ENCODE assay signal across 22 cellular contexts in the genomic region with DNA sequence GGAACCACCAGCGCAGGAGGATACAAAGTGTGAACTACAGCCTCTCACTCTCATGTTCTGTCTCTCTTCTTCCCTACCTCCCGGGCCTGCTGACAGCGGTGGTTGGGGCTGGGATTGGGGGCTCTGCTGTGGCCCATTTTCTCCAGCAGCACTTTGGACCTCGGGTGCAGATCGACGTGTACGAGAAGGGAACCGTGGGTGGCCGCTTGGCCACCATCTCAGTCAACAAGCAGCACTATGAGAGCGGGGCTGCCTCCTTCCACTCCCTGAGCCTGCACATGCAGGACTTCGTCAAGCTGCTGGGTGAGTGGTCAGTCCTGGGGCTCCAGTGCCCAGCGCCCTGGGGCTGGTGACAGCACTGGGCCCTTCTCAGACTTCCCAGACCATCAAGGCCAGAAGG. TPM values are rescaled to one million over a fixed set of nuclear protein-coding genes. Genes with fewer than 3 reads are reported as not detected.
A peak's percentile ranks its signal among the peaks of the same experiment; 100 is the strongest.
DNase-seq lines count a peak whose midpoint lies in the region; ATAC-seq and TF ChIP-seq lines count a peak whose summit lies in the region.
"Had no signal": no experiment of that assay in that cellular context is flagged by ENCODE, and none has a peak within 500 bp of the region (broad histone marks: within the 10 kb centered on the region; RNA-seq: fewer than 3 reads in every experiment).

No MANE protein-coding gene starts in this region.

- DNase-seq in activated CD4-positive, alpha-beta T cell treated with anti-CD3 and anti-CD28 coated beads for 36 hours: no peak
- no peak for DNase-seq in activated CD4-positive, alpha-beta T cell treated with anti-CD3 and anti-CD28 coated beads, Interleukin-2, amount 50 U/mL, for 48 hours
- no peak for DNase-seq in T-helper 17 cell
- peak; percentile 24 for DNase-seq in endodermal cell
- DNase-seq in osteocyte (ENCODE audit: extremely low spot score, unreplicated experiment): peak; percentile 68
- DNase-seq in activated gamma-delta T cell treated with Interleukin-2 at 50 U/mL for 16 hours: no peak
- no peak for DNase-seq in COLO668 (lab: John Stamatoyannopoulos, UW; ENCODE audit: unreplicated experiment)
- DNase-seq: BE2C, H9, HFFc6, KG1, MG63, NCI-H2029, NCI-H446 treated with DMSO at 0.1 percent for 48 hours, NCI-H526 treated with DMSO at 0.1 percent for 48 hours, Right ventricle myocardium superior, RPMI8226 had no signal

- H3K4me3 Mint-ChIP-seq in activated CD4-positive, alpha-beta T cell treated with anti-CD3 and anti-CD28 coated beads for 36 hours: no peak overlapping the region
- H3K4me3 Mint-ChIP-seq in T-helper 17 cell (no peak overlapping the region), endodermal cell (no peak overlapping the region), osteocyte (ENCODE audit: unreplicated experiment) (no peak overlapping the region)
- H3K4me3 Mint-ChIP-seq: CD14-positive monocyte, GM23338, H9, HFFc6 had no signal

- no peaks in the 10 kb centered on the region for H3K27me3 Mint-ChIP-seq in activated CD4-positive, alpha-beta T cell treated with anti-CD3 and anti-CD28 coated beads for 36 hours
- H3K27me3 Mint-ChIP-seq in T-helper 17 cell (no peaks in the 10 kb centered on the region), endodermal cell (ENCODE audit: insufficient read depth) (peaks cover 18% of the 10 kb centered on the region), osteocyte (ENCODE audit: unreplicated experiment) (no peaks in the 10 kb centered on the region)

- no peak overlapping the region for H3K27ac ChIP-seq in endodermal cell (ENCODE audit: low read depth, low read length)
- H3K27ac ChIP-seq: 22Rv1 had no signal

- 93% methylated on average over 11 to 12 of the region's 12 CpGs for WGBS in endodermal cell (ENCODE audit: insufficient coverage in 1 of 2, insufficient read length in 1 of 2), 2 experiments

- no peaks in the 10 kb centered on the region for H3K4me1 ChIP-seq in endodermal cell (ENCODE audit: control insufficient read depth, insufficient read depth, low read length)
- H3K4me1 ChIP-seq: BE2C had no signal

- CTCF ChIA-PET in activated CD4-positive, alpha-beta T cell treated with anti-CD3 and anti-CD28 coated beads for 36 hours (lab: Charles Lee): interaction anchor here (1.6 to 2.6 kb wide), 3 partner anchors 9 to 48 kb away, joined by 3 to 16 read pairs (median 4); no protein-coding TSS in a partner anchor

- no peak overlapping the region for H3K9ac ChIP-seq in endodermal cell (ENCODE audit: extremely low read depth, low read length, poor library complexity, severe bottlenecking)

- H3K4me3 ChIP-seq in endodermal cell (ENCODE audit: low read length): no peak overlapping the region
- H3K4me3 ChIP-seq: GM23338, MG63 had no signal

- no peaks in the 10 kb centered on the region for H3K36me3 ChIP-seq in endodermal cell (ENCODE audit: control insufficient read depth, insufficient read depth, low read length)
- H3K36me3 ChIP-seq: BE2C, MG63 had no signal

- peaks cover 28% of the 10 kb centered on the region for H3K27me3 ChIP-seq in endodermal cell (ENCODE audit: control insufficient read depth, insufficient read depth, low read length, poor library complexity, severe bottlenecking)
- H3K27me3 ChIP-seq: BE2C, MG63 had no signal

- no peak for TF ChIP-seq CTCF in endodermal cell (conservative IDR thresholded peaks at IDR 0.05)
- no peak for TF ChIP-seq CTCF in osteocyte (IDR thresholded peaks at IDR 0.05)

- peak overlapping the region; percentile 0 for H3K27ac Mint-ChIP-seq in activated CD4-positive, alpha-beta T cell treated with anti-CD3 and anti-CD28 coated beads for 36 hours
- peak overlapping the region; percentile 37 for H3K27ac Mint-ChIP-seq in T-helper 17 cell
- H3K27ac Mint-ChIP-seq in endodermal cell: no peak overlapping the region
- no peak overlapping the region for H3K27ac Mint-ChIP-seq in osteocyte (ENCODE audit: unreplicated experiment)
- H3K27ac Mint-ChIP-seq: GM23338, HFFc6 had no signal

- H3K36me3 Mint-ChIP-seq in activated CD4-positive, alpha-beta T cell treated with anti-CD3 and anti-CD28 coated beads for 36 hours (ENCODE audit: low read depth): peaks cover 7% of the 10 kb centered on the region
- H3K36me3 Mint-ChIP-seq in T-helper 17 cell (ENCODE audit: low read depth): peaks cover 5% of the 10 kb centered on the region
- H3K36me3 Mint-ChIP-seq in endodermal cell (ENCODE audit: low read depth): no peaks in the 10 kb centered on the region
- H3K36me3 Mint-ChIP-seq in osteocyte (ENCODE audit: unreplicated experiment): no peaks in the 10 kb centered on the region

- H3K9me3 ChIP-seq in T-helper 17 cell (ENCODE audit: control insufficient read depth, low read length, poor library complexity, severe bottlenecking) (no peaks in the 10 kb centered on the region), endodermal cell (ENCODE audit: control insufficient read depth, low read length) (no peaks in the 10 kb centered on the region)
- H3K9me3 ChIP-seq: BE2C, MG63 had no signal

- ATAC-seq in activated CD4-positive, alpha-beta T cell treated with anti-CD3 and anti-CD28 coated beads for 36 hours: no peak
- ATAC-seq in T-helper 17 cell (no peak), GM19467 (IDR thresholded peaks at IDR 0.05; ENCODE audit: unreplicated experiment) (no peak)
- ATAC-seq: GM23338 had no signal

- peaks cover 34% of the 10 kb centered on the region for H3K4me1 Mint-ChIP-seq in activated CD4-positive, alpha-beta T cell treated with anti-CD3 and anti-CD28 coated beads for 36 hours
- H3K4me1 Mint-ChIP-seq in T-helper 17 cell (peaks cover 48% of the 10 kb centered on the region), endodermal cell (peaks cover 4% of the 10 kb centered on the region), osteocyte (ENCODE audit: unreplicated experiment) (peaks cover 7% of the 10 kb centered on the region)

- H3K9me3 Mint-ChIP-seq in activated CD4-positive, alpha-beta T cell treated with anti-CD3 and anti-CD28 coated beads for 36 hours (ENCODE audit: low read depth): no peaks in the 10 kb centered on the region
- H3K9me3 Mint-ChIP-seq in endodermal cell (no peaks in the 10 kb centered on the region), osteocyte (ENCODE audit: unreplicated experiment) (no peaks in the 10 kb centered on the region)
- H3K9me3 Mint-ChIP-seq: CD14-positive monocyte, GM23338, H9, HFFc6 had no signal

- POLR2A ChIA-PET in activated CD4-positive, alpha-beta T cell treated with anti-CD3 and anti-CD28 coated beads for 36 hours (lab: Charles Lee): no interaction called here

- intact Hi-C loops in activated CD4-positive, alpha-beta T cell treated with anti-CD3 and anti-CD28 coated beads for 36 hours (cut with DNase I, micrococcal nuclease): no loop called here

RNA-seq across cellular contexts. Expression of a gene that starts 4.7 kb away (rescaled TPM):
- 10 to 100 TPM; 17.5 to 18.8 TPM for total RNA-seq in activated CD4-positive, alpha-beta T cell treated with anti-CD3 and anti-CD28 coated beads for 36 hours
- total RNA-seq in T-helper 17 cell (10 to 100 TPM; 33.1 to 35.0 TPM), endodermal cell (10 to 100 TPM; 11.1 to 11.7 TPM), osteocyte (7.7 TPM in 2 replicates)
- 16.1 TPM for polyA plus RNA-seq in endodermal cell (2013, experiment 1 of 2)
- 13.6 TPM for polyA plus RNA-seq in endodermal cell (2013, experiment 2 of 2)

RNA-seq across cellular contexts. Expression of a gene that starts 16.6 kb away (rescaled TPM):
- total RNA-seq in activated CD4-positive, alpha-beta T cell treated with anti-CD3 and anti-CD28 coated beads for 36 hours: not detected
- not detected for total RNA-seq in T-helper 17 cell
- not detected for total RNA-seq in endodermal cell
- polyA plus RNA-seq in endodermal cell (2013, experiment 1 of 2): not detected
- polyA plus RNA-seq in endodermal cell (2013, experiment 2 of 2): not detected
- not detected in 2 replicates for total RNA-seq in osteocyte
- total RNA-seq: GM23338, H9, Right ventricle myocardium superior, SK-MEL-5 had no signal
- polyA plus RNA-seq: CD14-positive monocyte, GM23338 had no signal

RNA-seq across cellular contexts. Expression of a gene that starts 17.2 kb away (rescaled TPM):
- 10 to 100 TPM; 27.1 to 37.2 TPM for total RNA-seq in activated CD4-positive, alpha-beta T cell treated with anti-CD3 and anti-CD28 coated beads for 36 hours
- total RNA-seq in T-helper 17 cell: 10 to 100 TPM; 21.2 to 33.0 TPM
- 10 to 100 TPM; 26.2 to 31.6 TPM for total RNA-seq in endodermal cell
- 12.4 TPM for polyA plus RNA-seq in endodermal cell (2013, experiment 1 of 2)
- 11.6 TPM for polyA plus RNA-seq in endodermal cell (2013, experiment 2 of 2)
- 25.2 and 25.6 TPM in 2 replicates for total RNA-seq in osteocyte

Comparison
In these comparisons a context has a peak if more than half of its experiments do, and no peak if none do; other contexts are left out.
1. DNase-seq: peak in endodermal cell (single experiment) and osteocyte (single experiment); none in activated CD4-positive, alpha-beta T cell treated with anti-CD3 and anti-CD28 coated beads for 36 hours (single experiment), activated CD4-positive, alpha-beta T cell treated with anti-CD3 and anti-CD28 coated beads, Interleukin-2, amount 50 U/mL, for 48 hours (0 of 2), T-helper 17 cell (0 of 3), activated gamma-delta T cell treated with Interleukin-2 at 50 U/mL for 16 hours (single experiment) and COLO668 (single experiment).
2. H3K27ac Mint-ChIP-seq: peak in activated CD4-positive, alpha-beta T cell treated with anti-CD3 and anti-CD28 coated beads for 36 hours (single experiment) and T-helper 17 cell (single experiment); none in endodermal cell (single experiment) and osteocyte (single experiment).